ENCODE assay signal across 8 cellular contexts in the genomic region with DNA sequence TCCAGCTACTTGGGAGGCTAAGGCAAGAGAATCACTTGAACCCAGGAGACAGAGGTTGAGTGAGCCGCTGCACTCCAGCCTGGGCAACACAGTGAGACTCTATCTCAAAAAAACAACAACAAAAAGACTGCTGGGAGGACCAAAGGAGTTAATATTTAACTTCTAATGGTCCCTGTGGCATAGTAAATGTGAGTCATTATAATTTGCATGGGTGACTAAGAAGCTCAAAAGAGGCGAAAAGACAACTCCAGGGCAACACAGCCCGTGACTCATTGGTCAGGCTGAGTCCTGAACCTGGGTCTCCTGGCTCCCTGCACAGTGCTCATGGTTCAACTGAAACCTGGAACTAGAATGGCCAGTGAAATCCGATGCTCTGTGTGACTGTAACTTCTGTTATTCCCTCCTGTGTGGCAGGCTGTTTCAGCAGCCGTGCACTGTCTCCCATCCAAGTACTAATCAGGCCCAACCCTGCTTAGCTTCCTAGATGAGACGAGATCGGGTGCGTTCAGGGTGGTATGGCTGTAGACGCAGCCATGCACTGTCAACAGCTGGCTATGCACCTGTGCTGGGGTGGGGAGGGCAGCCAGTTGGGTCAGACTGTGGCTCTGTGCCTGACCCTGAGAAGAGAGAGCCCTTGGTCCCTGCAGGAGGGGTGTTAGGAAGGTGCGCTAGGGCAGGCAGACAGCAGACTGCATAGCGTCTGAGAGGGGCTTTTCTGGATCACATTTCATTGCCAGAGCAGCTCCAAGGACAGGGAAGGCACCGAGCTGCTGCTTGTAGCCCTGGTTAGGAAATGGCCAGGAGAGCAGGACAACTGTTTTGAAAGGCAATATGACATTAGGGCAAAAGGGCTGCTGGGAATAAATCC. TPM values are rescaled to one million over a fixed set of nuclear protein-coding genes. Genes with fewer than 3 reads are reported as not detected.
DNase-seq lines count a peak whose midpoint lies in the region; ATAC-seq, FAIRE-seq and TF ChIP-seq lines count a peak whose summit lies in the region.

No MANE protein-coding gene starts in this region.

- FAIRE-seq in astrocyte (lab: Jason Lieb, UNC), result no peak

- no peak overlapping the region for H2AFZ ChIP-seq in astrocyte (ENCODE audit: low read depth, low read length)

- H3K4me1 ChIP-seq in astrocyte (ENCODE audit: insufficient read depth, low read length), result peaks cover 5% of the 10 kb centered on the region

- H3K36me3 ChIP-seq in astrocyte (ENCODE audit: insufficient read depth, low read length), result no peaks in the 10 kb centered on the region

- no peaks in the 10 kb centered on the region for H3K9me3 ChIP-seq in astrocyte (ENCODE audit: insufficient read depth, low read depth, low read length)

- H3K4me1 Mint-ChIP-seq in astrocyte (ENCODE audit: low read depth, unreplicated experiment), result peaks cover 9% of the 10 kb centered on the region
- H3K4me1 Mint-ChIP-seq in stimulated activated memory B cell treated with anti-CD40 and anti-IgM and Interleukin-4, amounts not matched to agents 10 μg/mL and 1 μg/mL and 100 μg/mL, for 72 hours, result peaks cover 6% of the 10 kb centered on the region
- H3K4me1 Mint-ChIP-seq in immature natural killer cell, result no peaks in the 10 kb centered on the region

- peak; percentile 27 to 36 for DNase-seq in activated T-cell treated with anti-CD3 and anti-CD28 coated beads, Interleukin-2, amount 50 U/mL, for 48 hours
- DNase-seq in activated T-cell treated with anti-CD3 and anti-CD28 coated beads for 4 hours, result no peak
- peak; percentile 61 for DNase-seq in astrocyte (ENCODE audit: low read depth)
- DNase-seq in DMS79 treated with DMSO at 0.1 percent for 48 hours (lab: John Stamatoyannopoulos, UW), result no peak
- DNase-seq in immature natural killer cell, result no peak
- no peak for DNase-seq in OCI-M1 (lab: John Stamatoyannopoulos, UW)

- H3K9me3 Mint-ChIP-seq in astrocyte (ENCODE audit: unreplicated experiment) (peaks cover under 1% of the 10 kb centered on the region), immature natural killer cell (peaks cover 0 to 2% (median 0%) of the 10 kb centered on the region in 6 donors)
- H3K9me3 Mint-ChIP-seq in stimulated activated memory B cell treated with anti-CD40 and anti-IgM and Interleukin-4, amounts not matched to agents 10 μg/mL and 1 μg/mL and 100 μg/mL, for 72 hours, result no peaks in the 10 kb centered on the region

- no peaks in the 10 kb centered on the region for H3K27me3 ChIP-seq in astrocyte (ENCODE audit: insufficient read depth, low read length)

- H3K9ac ChIP-seq in astrocyte (ENCODE audit: low read length), result no peak overlapping the region

- H3K27ac Mint-ChIP-seq in astrocyte (ENCODE audit: unreplicated experiment) (peak overlapping the region; percentile 5), immature natural killer cell (no peak overlapping the region)
- H3K27ac Mint-ChIP-seq in stimulated activated memory B cell treated with anti-CD40 and anti-IgM and Interleukin-4, amounts not matched to agents 10 μg/mL and 1 μg/mL and 100 μg/mL, for 72 hours, result no peak overlapping the region

- no peaks in the 10 kb centered on the region for H3K79me2 ChIP-seq in astrocyte (ENCODE audit: insufficient read depth, low read length)

- ATAC-seq in HG03064 (IDR thresholded peaks at IDR 0.05; ENCODE audit: low read depth, unreplicated experiment), result peak; percentile 64
- peak; percentile 80 for ATAC-seq in stimulated activated memory B cell treated with anti-CD40 and anti-IgM and Interleukin-4, amounts not matched to agents 10 μg/mL and 1 μg/mL and 100 μg/mL, for 72 hours

- H3K36me3 Mint-ChIP-seq in astrocyte (ENCODE audit: low read depth, unreplicated experiment), result peaks cover 3% of the 10 kb centered on the region
- H3K36me3 Mint-ChIP-seq in stimulated activated memory B cell treated with anti-CD40 and anti-IgM and Interleukin-4, amounts not matched to agents 10 μg/mL and 1 μg/mL and 100 μg/mL, for 72 hours, result no peaks in the 10 kb centered on the region
- no peaks in the 10 kb centered on the region for H3K36me3 Mint-ChIP-seq in immature natural killer cell

- H3K27me3 Mint-ChIP-seq in astrocyte (ENCODE audit: low read depth, unreplicated experiment) (peaks cover 4% of the 10 kb centered on the region), immature natural killer cell (ENCODE audit: low read depth in 3 of 3) (peaks cover 2 to 9% (median 3%) of the 10 kb centered on the region in 3 donors)
- peaks cover 10% of the 10 kb centered on the region for H3K27me3 Mint-ChIP-seq in stimulated activated memory B cell treated with anti-CD40 and anti-IgM and Interleukin-4, amounts not matched to agents 10 μg/mL and 1 μg/mL and 100 μg/mL, for 72 hours

- no peak for TF ChIP-seq CTCF in astrocyte (IDR thresholded peaks at IDR 0.05; ENCODE audit: insufficient read depth, low read depth, low read length)

- no peak overlapping the region for H3K4me3 ChIP-seq in astrocyte (ENCODE audit: insufficient read depth, low read depth, low read length)

- H4K20me1 ChIP-seq in astrocyte (ENCODE audit: insufficient read depth, low read length), result no peaks in the 10 kb centered on the region

- H3K4me3 Mint-ChIP-seq in astrocyte (ENCODE audit: unreplicated experiment) (no peak overlapping the region), immature natural killer cell (no peak overlapping the region)
- no peak overlapping the region for H3K4me3 Mint-ChIP-seq in stimulated activated memory B cell treated with anti-CD40 and anti-IgM and Interleukin-4, amounts not matched to agents 10 μg/mL and 1 μg/mL and 100 μg/mL, for 72 hours

- H3K4me2 ChIP-seq in astrocyte (ENCODE audit: low read length), result no peak overlapping the region

- no peak overlapping the region for H3K27ac ChIP-seq in astrocyte (ENCODE audit: low read depth, low read length)

RNA-seq across cellular contexts. Expression of a gene that starts 14.5 kb away (rescaled TPM):
- 65.3 and 70.4 TPM in 2 replicates for total RNA-seq in astrocyte
- polyA plus RNA-seq in immature natural killer cell, result 1 to 10 TPM in 1 of 3 donors, under 1 TPM in 1, not detected in 1; 0.89 to 3.2 TPM

RNA-seq across cellular contexts. Expression of a gene that starts 49.0 kb away (rescaled TPM):
- not detected in 2 replicates for total RNA-seq in astrocyte
- 100 to 1,000 TPM; 357 to 514 (median 505) TPM for polyA plus RNA-seq in immature natural killer cell

RNA-seq across cellular contexts. Expression of a gene that starts 50.1 kb away (rescaled TPM):
- total RNA-seq in astrocyte, result not detected in 2 replicates
- polyA plus RNA-seq in immature natural killer cell, result under 1 TPM in 1 of 3 donors, not detected in 2; 0.49 TPM

RNA-seq across cellular contexts. Expression of a gene that starts 55.7 kb away (rescaled TPM):
- total RNA-seq in astrocyte, result not detected in 2 replicates
- polyA plus RNA-seq in immature natural killer cell, result under 1 TPM in 1 of 3 donors, not detected in 2; 0.21 TPM

Comparison
In these comparisons a context has a peak if more than half of its experiments do, and no peak if none do; other contexts are left out.
1. DNase-seq: peak in activated T-cell treated with anti-CD3 and anti-CD28 coated beads, Interleukin-2, amount 50 U/mL, for 48 hours (2 of 2) and astrocyte (single experiment); none in activated T-cell treated with anti-CD3 and anti-CD28 coated beads for 4 hours (single experiment), DMS79 treated with DMSO at 0.1 percent for 48 hours (single experiment), immature natural killer cell (0 of 3) and OCI-M1 (single experiment).